ENCODE assay signal across 11 cellular contexts in the genomic region with DNA sequence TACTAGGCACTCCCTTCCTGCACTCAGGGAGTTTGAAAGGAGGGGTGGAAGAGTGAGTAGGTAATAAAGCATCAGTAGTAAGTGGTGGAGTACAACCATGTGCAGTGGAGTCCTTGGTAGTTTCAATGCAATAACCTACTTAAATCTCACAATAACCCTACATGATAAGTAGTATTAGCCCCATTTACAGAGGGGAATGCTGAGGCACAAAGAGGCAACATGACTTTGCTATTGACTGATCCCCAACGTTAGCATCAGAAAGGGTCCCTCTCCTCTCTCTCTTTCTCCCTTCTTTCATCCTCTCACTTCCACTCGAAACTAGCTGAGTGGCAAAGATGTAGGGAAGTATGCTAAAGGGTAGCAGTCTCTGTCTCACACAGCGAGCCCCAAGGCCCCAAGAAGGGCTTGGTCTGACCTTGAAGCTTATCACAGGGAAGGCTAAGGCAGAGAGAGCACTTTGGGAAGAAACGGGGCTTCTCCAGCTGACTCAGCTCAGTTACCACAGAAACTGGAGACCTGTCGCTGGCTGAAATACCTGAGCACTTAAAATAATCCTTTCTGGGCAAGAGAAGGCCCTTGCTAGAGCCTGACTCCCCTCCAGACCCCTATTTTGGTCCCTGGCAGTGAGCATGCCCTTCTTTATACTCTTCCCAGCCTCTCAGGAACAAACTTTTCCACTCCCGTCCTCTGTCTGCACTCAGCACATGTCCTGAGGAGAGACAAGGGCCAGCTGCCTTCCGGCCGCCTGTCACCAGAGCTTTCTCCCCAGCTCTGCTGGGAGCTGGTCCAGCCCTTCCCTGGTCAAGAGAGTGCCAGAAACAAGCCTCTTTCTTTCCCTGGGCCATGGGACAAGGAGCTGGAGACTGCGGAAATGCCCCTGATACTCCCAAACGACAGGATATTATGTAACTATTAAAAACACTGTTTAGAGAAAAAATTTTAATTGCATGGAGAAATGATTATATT. TPM values are rescaled to one million over a fixed set of nuclear protein-coding genes. Genes with fewer than 3 reads are reported as not detected.
A peak's percentile ranks its signal among the peaks of the same experiment; 100 is the strongest.
DNase-seq lines count a peak whose midpoint lies in the region; ATAC-seq and TF ChIP-seq lines count a peak whose summit lies in the region.
"Had no signal": no experiment of that assay in that cellular context is flagged by ENCODE, and none has a peak within 500 bp of the region (broad histone marks: within the 10 kb centered on the region; RNA-seq: fewer than 3 reads in every experiment).

No MANE protein-coding gene starts in this region.

- intact Hi-C loops in posterior vena cava (cut with DNase I) = no loop called here

- peaks cover 8% of the 10 kb centered on the region for H3K27me3 Mint-ChIP-seq in brain

- peaks cover 45% of the 10 kb centered on the region for H3K4me1 Mint-ChIP-seq in brain

- H3K9me3 ChIP-seq in right atrium auricular region = no peaks in the 10 kb centered on the region

- peak overlapping the region in 3 of 5 experiments; percentile 76 to 89 (median 87) for H3K27ac Mint-ChIP-seq in brain
- H3K27ac Mint-ChIP-seq: T-helper 1 cell treated with Interleukin-12 subunit alpha and Interleukin-12 subunit beta and Interleukin-4 antibody, amounts not matched to agents 30 μg/mL and 1 μg/mL, for 36 hours had no signal

- TF ChIP-seq CTCF in brain (conservative IDR thresholded peaks at IDR 0.05) (no peak), right atrium auricular region (IDR thresholded peaks at IDR 0.05) (no peak)

- H3K36me3 ChIP-seq in right atrium auricular region = no peaks in the 10 kb centered on the region

- peak overlapping the region; percentile 86 to 93 for H3K27ac ChIP-seq in right atrium auricular region

- no peaks in the 10 kb centered on the region for H3K27me3 ChIP-seq in right atrium auricular region

- peak overlapping the region in 2 of 5 experiments; percentile 28 to 42 for H3K4me3 Mint-ChIP-seq in brain
- H3K4me3 Mint-ChIP-seq: T-helper 1 cell treated with Interleukin-12 subunit alpha and Interleukin-12 subunit beta and Interleukin-4 antibody, amounts not matched to agents 30 μg/mL and 1 μg/mL, for 36 hours had no signal

- no peaks in the 10 kb centered on the region for H3K9me3 Mint-ChIP-seq in brain
- H3K9me3 Mint-ChIP-seq: T-helper 1 cell treated with Interleukin-12 subunit alpha and Interleukin-12 subunit beta and Interleukin-4 antibody, amounts not matched to agents 30 μg/mL and 1 μg/mL, for 36 hours had no signal

- no peaks in the 10 kb centered on the region for H3K36me3 Mint-ChIP-seq in brain

- peaks cover 0 to 56% of the 10 kb centered on the region in 2 donors for H3K4me1 ChIP-seq in right atrium auricular region

- H3K4me3 ChIP-seq in right atrium auricular region = no peak overlapping the region
- H3K4me3 ChIP-seq: skin epidermis had no signal

- ATAC-seq in HG03378 (IDR thresholded peaks at IDR 0.05; ENCODE audit: unreplicated experiment) (no peak), GM18909 (IDR thresholded peaks at IDR 0.05; ENCODE audit: poor library complexity, unreplicated experiment) (no peak)

- DNase-seq in C1 segment of cervical spinal cord (lab: John Stamatoyannopoulos, UW) (peak in 12 of 14 donors; percentile 20 to 89 (median 74)), right atrium auricular region (ENCODE audit: low spot score) (peak; percentile 86), posterior vena cava (ENCODE audit: low spot score) (peak; percentile 90), activated gamma-delta T cell (lab: John Stamatoyannopoulos, UW) (no peak)
- DNase-seq in activated CD8-positive, alpha-beta memory T cell treated with anti-CD3 and anti-CD28 coated beads, Interleukin-2, amount 50 U/mL, for 48 hours = no peak
- DNase-seq: NCI-H2081 had no signal

RNA-seq across cellular contexts. Expression of a gene that starts 10.7 kb away (rescaled TPM):
- 1.7 TPM for polyA plus RNA-seq in brain (ENCODE audit: insufficient read depth, low read depth, low replicate concordance)
- total RNA-seq in right atrium auricular region (10 to 100 TPM in 1 of 2 donors, 1 to 10 TPM in 1; 4.7 to 11.1 TPM), posterior vena cava (1 to 10 TPM; 1.5 TPM)

RNA-seq across cellular contexts. Expression of a gene that starts 33.7 kb away (rescaled TPM):
- polyA plus RNA-seq in brain (ENCODE audit: insufficient read depth, low read depth, low replicate concordance) = 3.5 TPM
- 100 to 1,000 TPM; 212 to 299 TPM for total RNA-seq in right atrium auricular region
- 10 to 100 TPM; 12.5 to 35.0 TPM for total RNA-seq in posterior vena cava

RNA-seq across cellular contexts. Expression of a gene that starts 58.0 kb away (rescaled TPM):
- 16.7 TPM for polyA plus RNA-seq in brain (ENCODE audit: insufficient read depth, low read depth, low replicate concordance)
- total RNA-seq in right atrium auricular region (under 1 TPM in 1 of 2 donors, not detected in 1; 0.28 TPM), posterior vena cava (not detected)

Comparison
In these comparisons a context has a peak if more than half of its experiments do, and no peak if none do; other contexts are left out.
1. DNase-seq: peak in C1 segment of cervical spinal cord (12 of 14), right atrium auricular region (single experiment) and posterior vena cava (single experiment); none in activated gamma-delta T cell (single experiment) and activated CD8-positive, alpha-beta memory T cell treated with anti-CD3 and anti-CD28 coated beads, Interleukin-2, amount 50 U/mL, for 48 hours (single experiment).
2. RNA of a gene that starts 33.7 kb away (total RNA-seq): 212 to 299 TPM in right atrium auricular region; 12.5 to 35.0 TPM in posterior vena cava; every median in the first group is over 4 times any median in the second.